Comparison of ENCODE assay signal across 8 cellular contexts in genomic region chr14:69483765-69484443, GRCh38. TPM values are rescaled to one million over a fixed set of nuclear protein-coding genes. Genes with fewer than 3 reads are reported as not detected.
DNase-seq lines count a peak whose midpoint lies in the region; ATAC-seq and TF ChIP-seq lines count a peak whose summit lies in the region.

No MANE protein-coding gene starts in this region.

- peaks cover 7 to 22% (median 18%) of the 10 kb centered on the region in 3 donors for H3K4me1 Mint-ChIP-seq in naive B cell

- H3K4me3 ChIP-seq in AG10803 (ENCODE audit: low read length): peak overlapping the region; percentile 29
- peak overlapping the region; percentile 44 for H3K4me3 ChIP-seq in epithelial cell of proximal tubule (ENCODE audit: low read depth, low read length)
- no peak overlapping the region for H3K4me3 ChIP-seq in HAP-1

- no peaks in the 10 kb centered on the region for H3K36me3 ChIP-seq in HAP-1 (replicated peaks)

- TF ChIP-seq CTCF in AG10803 (conservative IDR thresholded peaks at IDR 0.05; ENCODE audit: low read length) (no peak), epithelial cell of proximal tubule (conservative IDR thresholded peaks at IDR 0.05; ENCODE audit: low read depth, low read length) (no peak)

- no peak overlapping the region for H3K27ac Mint-ChIP-seq in naive B cell

- no peaks in the 10 kb centered on the region for H3K4me1 ChIP-seq in HAP-1

- no peak for ATAC-seq in naive B cell (ENCODE audit: low read depth in 2 of 2)
- ATAC-seq in GM18520 (IDR thresholded peaks at IDR 0.05; ENCODE audit: unreplicated experiment): no peak

- H3K9me3 Mint-ChIP-seq in naive B cell: peaks cover 0 to 2% (median 0%) of the 10 kb centered on the region in 7 donors

- peak overlapping the region in 6 of 8 donors; percentile 40 to 70 (median 50) for H3K4me3 Mint-ChIP-seq in naive B cell

- peaks cover 46 to 71% (median 59%) of the 10 kb centered on the region in 3 donors for H3K27me3 Mint-ChIP-seq in naive B cell

- in situ Hi-C loops in HAP-1 (cut with MboI; ENCODE audit: low sequenced_read_pairs): no loop called here

- H3K27me3 ChIP-seq in HAP-1 (ENCODE audit: low read depth): peaks cover 22% of the 10 kb centered on the region

- DNase-seq in AG10803 (ENCODE audit: low read depth) (peak; percentile 24), NCI-H2171 treated with DMSO at 0.1 percent for 48 hours (lab: John Stamatoyannopoulos, UW) (peak; percentile 74), epithelial cell of proximal tubule (ENCODE audit: low read depth) (no peak), naive B cell (no peak), HAP-1 (ENCODE audit: low spot score in 2 of 2) (no peak), putamen (ENCODE audit: low spot score) (no peak), NCI-H1436 (lab: John Stamatoyannopoulos, UW) (no peak)

- H3K36me3 Mint-ChIP-seq in naive B cell: no peaks in the 10 kb centered on the region

- H3K9me3 ChIP-seq in HAP-1: no peaks in the 10 kb centered on the region

RNA-seq across cellular contexts. Expression of gene PLEKHD1, which starts 0.6 kb away (rescaled TPM):
- total RNA-seq in epithelial cell of proximal tubule: under 0.01 and 0.07 TPM in 2 replicates
- polyA plus RNA-seq in naive B cell (ENCODE audit: low read depth in 6 of 6): under 1 TPM in 2 of 6 donors, not detected in 4; 0.07 to 0.11 TPM

Comparison
In these comparisons a context has a peak if more than half of its experiments do, and no peak if none do; other contexts are left out.
1. DNase-seq: peak in AG10803 (single experiment) and NCI-H2171 treated with DMSO at 0.1 percent for 48 hours (single experiment); none in epithelial cell of proximal tubule (single experiment), naive B cell (single experiment), HAP-1 (0 of 2), putamen (single experiment) and NCI-H1436 (single experiment).